8 cellular contexts compared by ENCODE assay signal in genomic region chr7:70693300-70693689, GRCh38.
A peak's percentile ranks its signal among the peaks of the same experiment; 100 is the strongest.
DNase-seq lines count a peak whose midpoint lies in the region; ATAC-seq and TF ChIP-seq lines count a peak whose summit lies in the region.

No MANE protein-coding gene starts in this region.

- no peak overlapping the region for H2AFZ ChIP-seq in neuron (ENCODE audit: low read depth, low read length)

- no peak for DNase-seq in CD14-positive monocyte (ENCODE audit: low spot score)
- peak; percentile 31 for DNase-seq in MG63
- no peak for DNase-seq in esophagus squamous epithelium (lab: John Stamatoyannopoulos, UW)
- no peak for DNase-seq in UCSD-AML1 (lab: John Stamatoyannopoulos, UW; ENCODE audit: unreplicated experiment)
- DNase-seq in activated naive CD4-positive, alpha-beta T cell treated with Interleukin-2 at 50 U/mL for 16 hours, result no peak

- H3K9me3 ChIP-seq in MG63 (no peaks in the 10 kb centered on the region), esophagus squamous epithelium (no peaks in the 10 kb centered on the region), neuron (ENCODE audit: low read length) (no peaks in the 10 kb centered on the region)

- peaks cover 7 to 37% (median 16%) of the 10 kb centered on the region in 3 donors for H3K4me1 ChIP-seq in esophagus squamous epithelium
- H3K4me1 ChIP-seq in neuron (ENCODE audit: insufficient read depth, low read length), result peaks cover 25% of the 10 kb centered on the region

- peaks cover 0 to 4% of the 10 kb centered on the region in 2 donors for H3K36me3 Mint-ChIP-seq in CD14-positive monocyte

- H3K4me3 ChIP-seq in MG63, result peak overlapping the region; percentile 79
- H3K4me3 ChIP-seq in esophagus squamous epithelium, result peak overlapping the region; percentile 72 to 87 (median 82)
- H3K4me3 ChIP-seq in neuron (ENCODE audit: low read length), result peak overlapping the region; percentile 92

- peaks cover 44 to 56% (median 47%) of the 10 kb centered on the region in 3 donors for H3K27me3 Mint-ChIP-seq in CD14-positive monocyte (ENCODE audit: low read depth in 3 of 3)

- no peak overlapping the region for H3K27ac Mint-ChIP-seq in CD14-positive monocyte

- WGBS in esophagus squamous epithelium, 2 donors, result 45 to 60% methylated on average over 9 to 10 of the region's 11 CpGs

- intact Hi-C loops in CD14-positive monocyte (cut with micrococcal nuclease), result no loop called here
- intact Hi-C loops in esophagus squamous epithelium (cut with DNase I), result loop anchor here (10.0 kb wide), 2 partner anchors 78 to 508 kb away; no protein-coding TSS in a partner anchor

- no peak for TF ChIP-seq CTCF in CD14-positive monocyte (IDR thresholded peaks at IDR 0.05)
- TF ChIP-seq CTCF in esophagus squamous epithelium (IDR thresholded peaks at IDR 0.05), result no peak

- H3K36me3 ChIP-seq in MG63, result peaks cover 6% of the 10 kb centered on the region
- no peaks in the 10 kb centered on the region for H3K36me3 ChIP-seq in esophagus squamous epithelium
- peaks cover 18% of the 10 kb centered on the region for H3K36me3 ChIP-seq in neuron (ENCODE audit: insufficient read depth, low read length)

- H3K27me3 ChIP-seq in MG63 (no peaks in the 10 kb centered on the region), esophagus squamous epithelium (peaks cover 0 to 18% (median 2%) of the 10 kb centered on the region in 4 donors), neuron (ENCODE audit: insufficient read depth, low read length) (no peaks in the 10 kb centered on the region)

- ATAC-seq in HG03469 (IDR thresholded peaks at IDR 0.05; ENCODE audit: unreplicated experiment), result no peak
- ATAC-seq in HG02852 (IDR thresholded peaks at IDR 0.05; ENCODE audit: unreplicated experiment), result no peak

- peak overlapping the region; percentile 74 to 81 for H3K4me3 Mint-ChIP-seq in CD14-positive monocyte

- no peak for TF ChIP-seq POLR2A in esophagus squamous epithelium (IDR thresholded peaks at IDR 0.05)

- H3K4me1 Mint-ChIP-seq in CD14-positive monocyte, result peaks cover 14% of the 10 kb centered on the region

- H3K27ac ChIP-seq in esophagus squamous epithelium, result peak overlapping the region; percentile 89 to 94 (median 91)

- peaks cover 0 to 13% (median 4%) of the 10 kb centered on the region in 7 donors for H3K9me3 Mint-ChIP-seq in CD14-positive monocyte
